ENCODE assay signal across 9 cellular contexts in genomic region chr12:14416658-14417057, GRCh38. TPM values are rescaled to one million over a fixed set of nuclear protein-coding genes. Genes with fewer than 3 reads are reported as not detected.
DNase-seq lines count a peak whose midpoint lies in the region; ATAC-seq lines count a peak whose summit lies in the region.
"Had no signal": no experiment of that assay in that cellular context is flagged by ENCODE, and none has a peak within 500 bp of the region (broad histone marks: within the 10 kb centered on the region; RNA-seq: fewer than 3 reads in every experiment).

No MANE protein-coding gene starts in this region.

- peak overlapping the region; percentile 54 for H3K27ac Mint-ChIP-seq in activated T-helper 2 cell treated with anti-CD3 and anti-CD28 coated beads, Interferon-gamma antibody, Interleukin-2, Interleukin-4, amounts not matched to agents 10 μg/mL and 5 μg/mL and 100 μg/mL, durations not matched to agents 14 hours and 24 hours and 36 hours

- H3K4me1 Mint-ChIP-seq in activated T-helper 2 cell treated with anti-CD3 and anti-CD28 coated beads, Interferon-gamma antibody, Interleukin-2, Interleukin-4, amounts not matched to agents 10 μg/mL and 5 μg/mL and 100 μg/mL, durations not matched to agents 14 hours and 24 hours and 36 hours (ENCODE audit: low read depth) = peaks cover 44% of the 10 kb centered on the region

- intact Hi-C loops in activated T-helper 2 cell treated with anti-CD3 and anti-CD28 coated beads, Interferon-gamma antibody, Interleukin-2, Interleukin-4, amounts not matched to agents 10 μg/mL and 5 μg/mL and 100 μg/mL, durations not matched to agents 14 hours and 24 hours and 36 hours (cut with micrococcal nuclease) = loop anchor here (1.0 to 5.0 kb wide), 5 partner anchors 21 to 160 kb away; no protein-coding TSS in a partner anchor
- intact Hi-C loops in left ventricle myocardium superior (cut with micrococcal nuclease) = loop anchor here (10.0 kb wide), 1 partner anchor 52 kb away; the partner anchor contains the start of gene ATF7IP

- peak overlapping the region; percentile 23 for H3K4me3 Mint-ChIP-seq in activated T-helper 2 cell treated with anti-CD3 and anti-CD28 coated beads, Interferon-gamma antibody, Interleukin-2, Interleukin-4, amounts not matched to agents 10 μg/mL and 5 μg/mL and 100 μg/mL, durations not matched to agents 14 hours and 24 hours and 36 hours (ENCODE audit: low read depth)

- no peaks in the 10 kb centered on the region for H3K27me3 Mint-ChIP-seq in activated T-helper 2 cell treated with anti-CD3 and anti-CD28 coated beads, Interferon-gamma antibody, Interleukin-2, Interleukin-4, amounts not matched to agents 10 μg/mL and 5 μg/mL and 100 μg/mL, durations not matched to agents 14 hours and 24 hours and 36 hours (ENCODE audit: low read depth)

- H3K9me3 Mint-ChIP-seq in activated T-helper 2 cell treated with anti-CD3 and anti-CD28 coated beads, Interferon-gamma antibody, Interleukin-2, Interleukin-4, amounts not matched to agents 10 μg/mL and 5 μg/mL and 100 μg/mL, durations not matched to agents 14 hours and 24 hours and 36 hours = peaks cover 22% of the 10 kb centered on the region

- ATAC-seq in left ventricle myocardium superior = peak; percentile 44
- no peak for ATAC-seq in GM19452 (IDR thresholded peaks at IDR 0.05; ENCODE audit: unreplicated experiment)

- no peak overlapping the region for H3K4me3 ChIP-seq in skeletal muscle cell (ENCODE audit: low read depth, low read length)
- no peak overlapping the region for H3K4me3 ChIP-seq in MG63
- H3K4me3 ChIP-seq: BLaER1 treated with 17β-estradiol and CSF1 and Interleukin-3, amounts not matched to agents 10 nM and 100 nM had no signal

- H3K36me3 Mint-ChIP-seq in activated T-helper 2 cell treated with anti-CD3 and anti-CD28 coated beads, Interferon-gamma antibody, Interleukin-2, Interleukin-4, amounts not matched to agents 10 μg/mL and 5 μg/mL and 100 μg/mL, durations not matched to agents 14 hours and 24 hours and 36 hours (ENCODE audit: low read depth) = peaks cover 52% of the 10 kb centered on the region

- H3K9me3 ChIP-seq in MG63 = peaks cover 6% of the 10 kb centered on the region; the same call in 1 of the 2 replicates

- no peaks in the 10 kb centered on the region for H3K27me3 ChIP-seq in MG63
- H3K27me3 ChIP-seq: BLaER1 treated with 17β-estradiol and CSF1 and Interleukin-3, amounts not matched to agents 10 nM and 100 nM had no signal

- DNase-seq in NCI-H345 (lab: John Stamatoyannopoulos, UW) (peak; percentile 24), NCI-H345 treated with DMSO at 0.1 percent for 48 hours (lab: John Stamatoyannopoulos, UW; ENCODE audit: unreplicated experiment) (no peak), NCI-H1436 treated with DMSO at 0.1 percent for 48 hours (lab: John Stamatoyannopoulos, UW) (peak; percentile 48), left ventricle myocardium superior (no peak), skeletal muscle cell (ENCODE audit: low read depth) (peak; percentile 77), MG63 (no peak)
- peak; percentile 38 for DNase-seq in activated T-helper 2 cell treated with anti-CD3 and anti-CD28 coated beads, Interferon-gamma antibody, Interleukin-2, Interleukin-4, amounts not matched to agents 10 μg/mL and 5 μg/mL and 100 μg/mL, durations not matched to agents 14 hours and 24 hours and 36 hours (ENCODE audit: low spot score)

- H3K36me3 ChIP-seq in MG63 = peaks cover 3% of the 10 kb centered on the region

RNA-seq across cellular contexts. Expression of gene ATF7IP, which starts 51.2 kb away (rescaled TPM):
- 81.2 and 82.1 TPM in 2 replicates for total RNA-seq in activated T-helper 2 cell treated with anti-CD3 and anti-CD28 coated beads, Interferon-gamma antibody, Interleukin-2, Interleukin-4, amounts not matched to agents 10 μg/mL and 5 μg/mL and 100 μg/mL, durations not matched to agents 14 hours and 24 hours and 36 hours
- 58.5 TPM for total RNA-seq in left ventricle myocardium superior
- 15.3 and 19.9 TPM in 2 replicates for total RNA-seq in MG63 (2014; rRNA removed; shearing (Covaris generic); ENCODE audit: low replicate concordance)

Comparison
In these comparisons a context has a peak if more than half of its experiments do, and no peak if none do; other contexts are left out.
1. DNase-seq: peak in NCI-H345 (single experiment), NCI-H1436 treated with DMSO at 0.1 percent for 48 hours (single experiment), activated T-helper 2 cell treated with anti-CD3 and anti-CD28 coated beads, Interferon-gamma antibody, Interleukin-2, Interleukin-4, amounts not matched to agents 10 μg/mL and 5 μg/mL and 100 μg/mL, durations not matched to agents 14 hours and 24 hours and 36 hours (single experiment) and skeletal muscle cell (single experiment); none in NCI-H345 treated with DMSO at 0.1 percent for 48 hours (single experiment), left ventricle myocardium superior (single experiment) and MG63 (single experiment).